15 cellular contexts compared by ENCODE assay signal in genomic region chr1:10161121-10161520, GRCh38. TPM values are rescaled to one million over a fixed set of nuclear protein-coding genes. Genes with fewer than 3 reads are reported as not detected.
DNase-seq lines count a peak whose midpoint lies in the region; ATAC-seq and TF ChIP-seq lines count a peak whose summit lies in the region.
"Had no signal": no experiment of that assay in that cellular context is flagged by ENCODE, and none has a peak within 500 bp of the region (broad histone marks: within the 10 kb centered on the region; RNA-seq: fewer than 3 reads in every experiment).

No MANE protein-coding gene starts in this region.

- no peak overlapping the region for H3K4me3 ChIP-seq in esophagus muscularis mucosa
- H3K4me3 ChIP-seq: GM23248 had no signal

- no peak for TF ChIP-seq EP300 in esophagus muscularis mucosa (IDR thresholded peaks at IDR 0.05)

- intact Hi-C loops in esophagus muscularis mucosa (cut with DNase I), result loop anchor here (5.0 kb wide), 1 partner anchor 129 kb away; the partner anchor contains the start of gene UBE4B

- no peak for TF ChIP-seq CTCF in esophagus muscularis mucosa (IDR thresholded peaks at IDR 0.05)
- no peak for TF ChIP-seq CTCF in nephron (IDR thresholded peaks at IDR 0.05; ENCODE audit: unreplicated experiment in 3 of 3)

- no peaks in the 10 kb centered on the region for H3K9me3 Mint-ChIP-seq in nephron
- H3K9me3 Mint-ChIP-seq: activated T-cell treated with anti-CD3 and anti-CD28 coated beads, Interleukin-2, amount 50 U/mL, for 72 hours; stimulated activated naive CD8-positive, alpha-beta T cell treated with anti-CD3 and anti-CD28 coated beads, Interleukin-15, Interleukin-2, amounts not matched to agents 100 ng/mL and 50 ng/mL, for 24 hours had no signal

- ATAC-seq in GM19467 (IDR thresholded peaks at IDR 0.05; ENCODE audit: unreplicated experiment) (no peak), HG02610 (IDR thresholded peaks at IDR 0.05; ENCODE audit: unreplicated experiment) (no peak)
- ATAC-seq: activated T-cell treated with anti-CD3 and anti-CD28 coated beads, Interleukin-2, amount 50 U/mL, for 72 hours had no signal

- H3K27ac ChIP-seq in angular gyrus (ENCODE audit: low read depth, low read length) (peak overlapping the region; percentile 49), esophagus muscularis mucosa (replicated peaks in 1 of 4) (peak overlapping the region; percentile 57 to 82 (median 72))
- H3K27ac ChIP-seq: epithelial cell of prostate, GM23248, RWPE1 had no signal

- peaks cover 51% of the 10 kb centered on the region for H3K36me3 Mint-ChIP-seq in nephron (ENCODE audit: low read depth)

- no peaks in the 10 kb centered on the region for H3K27me3 Mint-ChIP-seq in nephron (ENCODE audit: low read depth)
- H3K27me3 Mint-ChIP-seq: CD4-positive, alpha-beta memory T cell; stimulated activated naive CD8-positive, alpha-beta T cell treated with anti-CD3 and anti-CD28 coated beads, Interleukin-15, Interleukin-2, amounts not matched to agents 100 ng/mL and 50 ng/mL, for 24 hours had no signal

- H3K9me3 ChIP-seq in esophagus muscularis mucosa, result no peaks in the 10 kb centered on the region

- peaks cover 6 to 26% (median 25%) of the 10 kb centered on the region in 4 donors for H3K4me1 ChIP-seq in esophagus muscularis mucosa

- H3K27me3 ChIP-seq in esophagus muscularis mucosa, result no peaks in the 10 kb centered on the region

- H3K36me3 ChIP-seq in esophagus muscularis mucosa, result peaks cover 22 to 78% (median 60%) of the 10 kb centered on the region in 4 donors

- no peak for TF ChIP-seq POLR2A in esophagus muscularis mucosa (IDR thresholded peaks at IDR 0.05; ENCODE audit: low read depth)

- H3K4me3 Mint-ChIP-seq in nephron, result no peak overlapping the region
- H3K4me3 Mint-ChIP-seq: activated T-cell treated with anti-CD3 and anti-CD28 coated beads, Interleukin-2, amount 50 U/mL, for 72 hours; CD4-positive, alpha-beta memory T cell; stimulated activated naive CD8-positive, alpha-beta T cell treated with anti-CD3 and anti-CD28 coated beads, Interleukin-15, Interleukin-2, amounts not matched to agents 100 ng/mL and 50 ng/mL, for 24 hours had no signal

- H3K27ac Mint-ChIP-seq in nephron, result peak overlapping the region; percentile 29 to 61 (median 58)
- H3K27ac Mint-ChIP-seq: stimulated activated naive CD8-positive, alpha-beta T cell treated with anti-CD3 and anti-CD28 coated beads, Interleukin-15, Interleukin-2, amounts not matched to agents 100 ng/mL and 50 ng/mL, for 24 hours had no signal

- DNase-seq in esophagus muscularis mucosa (ENCODE audit: extremely low spot score) (no peak), superior temporal gyrus (ENCODE audit: extremely low spot score) (peak; percentile 80)
- DNase-seq in central memory CD4-positive, alpha-beta T cell, result no peak
- DNase-seq: activated CD4-positive, alpha-beta T cell treated with anti-CD3 and anti-CD28 coated beads, Interleukin-2, amount 50 U/mL, for 1 hour; activated T-cell treated with anti-CD3 and anti-CD28 coated beads, Interleukin-2, amount 50 U/mL, for 72 hours; CD4-positive, alpha-beta memory T cell; NCI-H1694 treated with DMSO at 0.1 percent for 48 hours had no signal

- WGBS in esophagus muscularis mucosa, result 38% methylated on average over 11 of the region's 11 CpGs

- peaks cover 14% of the 10 kb centered on the region for H3K4me1 Mint-ChIP-seq in nephron
- H3K4me1 Mint-ChIP-seq: CD4-positive, alpha-beta memory T cell had no signal

RNA-seq across cellular contexts. Expression of gene KIF1B, which starts 49.2 kb away (rescaled TPM):
- 10 to 100 TPM; 53.0 to 78.2 (median 64.8) TPM for total RNA-seq in esophagus muscularis mucosa
